In genomic region chr19:38988632-38989031, GRCh38 we compare ENCODE assay signal across 3 cellular contexts.
TF ChIP-seq lines count a peak whose summit lies in the region.

No MANE protein-coding gene starts in this region.

TF ChIP-seq in SK-N-SH, 30 proteins besides CTCF, POLR2A, EP300 and RAD21:
- TF ChIP-seq, protein P1, sequence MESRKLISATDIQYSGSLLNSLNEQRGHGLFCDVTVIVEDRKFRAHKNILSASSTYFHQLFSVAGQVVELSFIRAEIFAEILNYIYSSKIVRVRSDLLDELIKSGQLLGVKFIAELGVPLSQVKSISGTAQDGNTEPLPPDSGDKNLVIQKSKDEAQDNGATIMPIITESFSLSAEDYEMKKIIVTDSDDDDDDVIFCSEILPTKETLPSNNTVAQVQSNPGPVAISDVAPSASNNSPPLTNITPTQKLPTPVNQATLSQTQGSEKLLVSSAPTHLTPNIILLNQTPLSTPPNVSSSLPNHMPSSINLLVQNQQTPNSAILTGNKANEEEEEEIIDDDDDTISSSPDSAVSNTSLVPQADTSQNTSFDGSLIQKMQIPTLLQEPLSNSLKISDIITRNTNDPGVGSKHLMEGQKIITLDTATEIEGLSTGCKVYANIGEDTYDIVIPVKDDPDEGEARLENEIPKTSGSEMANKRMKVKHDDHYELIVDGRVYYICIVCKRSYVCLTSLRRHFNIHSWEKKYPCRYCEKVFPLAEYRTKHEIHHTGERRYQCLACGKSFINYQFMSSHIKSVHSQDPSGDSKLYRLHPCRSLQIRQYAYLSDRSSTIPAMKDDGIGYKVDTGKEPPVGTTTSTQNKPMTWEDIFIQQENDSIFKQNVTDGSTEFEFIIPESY (IDR thresholded peaks at IDR 0.05; ENCODE audit: borderline replicate concordance, low read depth) = no peak
- TF ChIP-seq MAX (IDR thresholded peaks at IDR 0.05; ENCODE audit: low read depth) (no peak), NRF1 (IDR thresholded peaks at IDR 0.05; ENCODE audit: low read depth, low read length) (no peak), NFIC (IDR thresholded peaks at IDR 0.05; ENCODE audit: borderline replicate concordance) (no peak), CHD2 (IDR thresholded peaks at IDR 0.05; ENCODE audit: low read length, partially characterized antibody) (no peak), ELF1 (IDR thresholded peaks at IDR 0.05) (no peak), YY1 (IDR thresholded peaks at IDR 0.05; ENCODE audit: low read depth) (no peak), FOSL2 (IDR thresholded peaks at IDR 0.05; ENCODE audit: borderline replicate concordance, low read depth) (no peak), RCOR1 (IDR thresholded peaks at IDR 0.05; ENCODE audit: low read length) (no peak)

TF ChIP-seq in SK-N-SH treated with all-trans-retinoic acid at 6 μM for 48 hours, 23 proteins besides CTCF, POLR2A, EP300 and RAD21 (continued from another document):
- no peak for TF ChIP-seq PATZ1 (CRISPR knock-in tag; IDR thresholded peaks at IDR 0.05; ENCODE audit: borderline replicate concordance)
- TF ChIP-seq, protein P2, sequence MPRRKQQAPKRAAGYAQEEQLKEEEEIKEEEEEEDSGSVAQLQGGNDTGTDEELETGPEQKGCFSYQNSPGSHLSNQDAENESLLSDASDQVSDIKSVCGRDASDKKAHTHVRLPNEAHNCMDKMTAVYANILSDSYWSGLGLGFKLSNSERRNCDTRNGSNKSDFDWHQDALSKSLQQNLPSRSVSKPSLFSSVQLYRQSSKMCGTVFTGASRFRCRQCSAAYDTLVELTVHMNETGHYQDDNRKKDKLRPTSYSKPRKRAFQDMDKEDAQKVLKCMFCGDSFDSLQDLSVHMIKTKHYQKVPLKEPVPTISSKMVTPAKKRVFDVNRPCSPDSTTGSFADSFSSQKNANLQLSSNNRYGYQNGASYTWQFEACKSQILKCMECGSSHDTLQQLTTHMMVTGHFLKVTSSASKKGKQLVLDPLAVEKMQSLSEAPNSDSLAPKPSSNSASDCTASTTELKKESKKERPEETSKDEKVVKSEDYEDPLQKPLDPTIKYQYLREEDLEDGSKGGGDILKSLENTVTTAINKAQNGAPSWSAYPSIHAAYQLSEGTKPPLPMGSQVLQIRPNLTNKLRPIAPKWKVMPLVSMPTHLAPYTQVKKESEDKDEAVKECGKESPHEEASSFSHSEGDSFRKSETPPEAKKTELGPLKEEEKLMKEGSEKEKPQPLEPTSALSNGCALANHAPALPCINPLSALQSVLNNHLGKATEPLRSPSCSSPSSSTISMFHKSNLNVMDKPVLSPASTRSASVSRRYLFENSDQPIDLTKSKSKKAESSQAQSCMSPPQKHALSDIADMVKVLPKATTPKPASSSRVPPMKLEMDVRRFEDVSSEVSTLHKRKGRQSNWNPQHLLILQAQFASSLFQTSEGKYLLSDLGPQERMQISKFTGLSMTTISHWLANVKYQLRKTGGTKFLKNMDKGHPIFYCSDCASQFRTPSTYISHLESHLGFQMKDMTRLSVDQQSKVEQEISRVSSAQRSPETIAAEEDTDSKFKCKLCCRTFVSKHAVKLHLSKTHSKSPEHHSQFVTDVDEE (CRISPR knock-in tag; IDR thresholded peaks at IDR 0.05) = no peak
- no peak for TF ChIP-seq TOX (CRISPR knock-in tag; IDR thresholded peaks at IDR 0.05; ENCODE audit: borderline replicate concordance)

TF ChIP-seq in WTC11, 78 proteins besides CTCF, POLR2A, EP300 and RAD21 (continued from another document):
- TF ChIP-seq, protein P3, sequence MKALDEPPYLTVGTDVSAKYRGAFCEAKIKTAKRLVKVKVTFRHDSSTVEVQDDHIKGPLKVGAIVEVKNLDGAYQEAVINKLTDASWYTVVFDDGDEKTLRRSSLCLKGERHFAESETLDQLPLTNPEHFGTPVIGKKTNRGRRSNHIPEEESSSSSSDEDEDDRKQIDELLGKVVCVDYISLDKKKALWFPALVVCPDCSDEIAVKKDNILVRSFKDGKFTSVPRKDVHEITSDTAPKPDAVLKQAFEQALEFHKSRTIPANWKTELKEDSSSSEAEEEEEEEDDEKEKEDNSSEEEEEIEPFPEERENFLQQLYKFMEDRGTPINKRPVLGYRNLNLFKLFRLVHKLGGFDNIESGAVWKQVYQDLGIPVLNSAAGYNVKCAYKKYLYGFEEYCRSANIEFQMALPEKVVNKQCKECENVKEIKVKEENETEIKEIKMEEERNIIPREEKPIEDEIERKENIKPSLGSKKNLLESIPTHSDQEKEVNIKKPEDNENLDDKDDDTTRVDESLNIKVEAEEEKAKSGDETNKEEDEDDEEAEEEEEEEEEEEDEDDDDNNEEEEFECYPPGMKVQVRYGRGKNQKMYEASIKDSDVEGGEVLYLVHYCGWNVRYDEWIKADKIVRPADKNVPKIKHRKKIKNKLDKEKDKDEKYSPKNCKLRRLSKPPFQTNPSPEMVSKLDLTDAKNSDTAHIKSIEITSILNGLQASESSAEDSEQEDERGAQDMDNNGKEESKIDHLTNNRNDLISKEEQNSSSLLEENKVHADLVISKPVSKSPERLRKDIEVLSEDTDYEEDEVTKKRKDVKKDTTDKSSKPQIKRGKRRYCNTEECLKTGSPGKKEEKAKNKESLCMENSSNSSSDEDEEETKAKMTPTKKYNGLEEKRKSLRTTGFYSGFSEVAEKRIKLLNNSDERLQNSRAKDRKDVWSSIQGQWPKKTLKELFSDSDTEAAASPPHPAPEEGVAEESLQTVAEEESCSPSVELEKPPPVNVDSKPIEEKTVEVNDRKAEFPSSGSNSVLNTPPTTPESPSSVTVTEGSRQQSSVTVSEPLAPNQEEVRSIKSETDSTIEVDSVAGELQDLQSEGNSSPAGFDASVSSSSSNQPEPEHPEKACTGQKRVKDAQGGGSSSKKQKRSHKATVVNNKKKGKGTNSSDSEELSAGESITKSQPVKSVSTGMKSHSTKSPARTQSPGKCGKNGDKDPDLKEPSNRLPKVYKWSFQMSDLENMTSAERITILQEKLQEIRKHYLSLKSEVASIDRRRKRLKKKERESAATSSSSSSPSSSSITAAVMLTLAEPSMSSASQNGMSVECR (CRISPR knock-in tag; IDR thresholded peaks at IDR 0.05; ENCODE audit: borderline replicate concordance) = no peak
- TF ChIP-seq MXD4 (CRISPR knock-in tag; IDR thresholded peaks at IDR 0.05; ENCODE audit: borderline replicate concordance) = no peak
